23 cellular contexts compared by ENCODE assay signal in genomic region chr7:100670074-100670473, GRCh38.
"Had no signal": no experiment of that assay in that cellular context is flagged by ENCODE, and none has a peak within 500 bp of the region (broad histone marks: within the 10 kb centered on the region; RNA-seq: fewer than 3 reads in every experiment).

No MANE protein-coding gene starts in this region.

- ATAC-seq: activated CD4-positive, alpha-beta T cell treated with anti-CD3 and anti-CD28 coated beads for 36 hours; activated CD8-positive, alpha-beta T cell treated with anti-CD3 and anti-CD28 coated beads for 36 hours; activated T-cell treated with anti-CD3 and anti-CD28 coated beads, Interleukin-2, amount 50 U/mL, for 72 hours had no signal

- DNase-seq: activated CD4-positive, alpha-beta T cell treated with anti-CD3 and anti-CD28 coated beads for 36 hours; activated CD8-positive, alpha-beta memory T cell treated with anti-CD3 and anti-CD28 coated beads, Interleukin-2, amount 50 U/mL, for 4 hours; activated CD8-positive, alpha-beta T cell treated with anti-CD3 and anti-CD28 coated beads for 36 hours; activated gamma-delta T cell treated with Interleukin-2 at 50 U/mL for 16 hours; activated naive CD4-positive, alpha-beta T cell treated with anti-CD3 and anti-CD28 coated beads, Interleukin-2, amount 10 ng/mL, durations not matched to agents 7 days and 5 days; activated naive CD8-positive, alpha-beta T cell treated with anti-CD3 and anti-CD28 coated beads for 36 hours; activated T-cell treated with anti-CD3 and anti-CD28 coated beads, Interleukin-2, amount 50 U/mL, for 72 hours; adrenal gland; anterior cingulate cortex; cerebellar nuclear complex; MG63; NCI-H1092; NCI-H1417; NCI-H1930; NCI-H2107; NCI-H2171 treated with DMSO at 0.1 percent for 48 hours; NCI-H226; NCI-H526 treated with DMSO at 0.1 percent for 48 hours; NCI-H82; SJCRH30; SK-N-SH; T-helper 2 cell; T1000 had no signal
